1 cellular context compared by ENCODE assay signal in genomic region chr4:57040510-57040909, GRCh38.
TF ChIP-seq lines count a peak whose summit lies in the region.

No MANE protein-coding gene starts in this region.

TF ChIP-seq in H1, 55 proteins besides CTCF, POLR2A, EP300 and RAD21 (continued from another document):
- TF ChIP-seq KDM4A (IDR thresholded peaks at IDR 0.05; ENCODE audit: low read depth, low read length, severe bottlenecking) (no peak), RFX5 (IDR thresholded peaks at IDR 0.05; ENCODE audit: borderline replicate concordance, low read depth, low read length) (no peak), SP1 (IDR thresholded peaks at IDR 0.05; ENCODE audit: low read depth, low read length) (no peak), TEAD4 (IDR thresholded peaks at IDR 0.05; ENCODE audit: low read depth, low read length) (no peak), SIX5 (IDR thresholded peaks at IDR 0.05; ENCODE audit: low read depth, low read length) (no peak), HDAC6 (IDR thresholded peaks at IDR 0.05; ENCODE audit: low read depth, low read length) (no peak), SRF (IDR thresholded peaks at IDR 0.05; ENCODE audit: low read depth, low read length) (no peak), ASH2L (IDR thresholded peaks at IDR 0.05; ENCODE audit: low read length) (no peak), CBX8 (IDR thresholded peaks at IDR 0.05; ENCODE audit: borderline replicate concordance, low read depth, low read length) (no peak), ATF2 (IDR thresholded peaks at IDR 0.05; ENCODE audit: low read length) (no peak), RNF2 (IDR thresholded peaks at IDR 0.05; ENCODE audit: borderline replicate concordance, low read depth, low read length, missing control alignments, poor library complexity, severe bottlenecking) (no peak), SP2 (IDR thresholded peaks at IDR 0.05; ENCODE audit: low read length) (no peak), SIRT6 (IDR thresholded peaks at IDR 0.05; ENCODE audit: low read length) (no peak), CHD7 (IDR thresholded peaks at IDR 0.05; ENCODE audit: insufficient replicate concordance, low read length) (no peak), CHD2 (IDR thresholded peaks at IDR 0.05; ENCODE audit: low read length) (no peak), BCL11A (IDR thresholded peaks at IDR 0.05; ENCODE audit: low read depth in 2 of 2, low read length in 2 of 2) (no peak), MAFK (IDR thresholded peaks at IDR 0.05; ENCODE audit: low read depth, low read length) (no peak), RBBP5 (IDR thresholded peaks at IDR 0.05; ENCODE audit: borderline replicate concordance, low read depth, low read length) (no peak)
- TF ChIP-seq, protein P1, sequence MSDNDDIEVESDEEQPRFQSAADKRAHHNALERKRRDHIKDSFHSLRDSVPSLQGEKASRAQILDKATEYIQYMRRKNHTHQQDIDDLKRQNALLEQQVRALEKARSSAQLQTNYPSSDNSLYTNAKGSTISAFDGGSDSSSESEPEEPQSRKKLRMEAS (IDR thresholded peaks at IDR 0.05): no peak
